1 cellular context compared by ENCODE assay signal in genomic region chr1:244862699-244863490, GRCh38.
A peak's percentile ranks its signal among the peaks of the same experiment; 100 is the strongest.
TF ChIP-seq lines count a peak whose summit lies in the region.

No MANE protein-coding gene starts in this region.

TF ChIP-seq in HepG2, 621 proteins besides CTCF, POLR2A, EP300 and RAD21 (continued from another document and continues in another):
- no peak for TF ChIP-seq THAP9 (CRISPR knock-in tag; IDR thresholded peaks at IDR 0.05; ENCODE audit: borderline replicate concordance)
- 0 out of 2 replicates have a peak, but pooled peaks have one; percentile 39 for TF ChIP-seq MEIS2 (CRISPR knock-in tag; IDR thresholded peaks at IDR 0.05)
- TF ChIP-seq NR2F6 (IDR thresholded peaks at IDR 0.05) = no peak
- peak; percentile 17; the same call in 1 of the 2 replicates for TF ChIP-seq NR2F6 (CRISPR knock-in tag; IDR thresholded peaks at IDR 0.05)
- no peak for TF ChIP-seq U2AF2 (IDR thresholded peaks at IDR 0.05; ENCODE audit: low read depth, low read length)
- no peak for TF ChIP-seq AKNA (CRISPR knock-in tag; IDR thresholded peaks at IDR 0.05; ENCODE audit: borderline replicate concordance)
- no peak; the same call in 1 of the 2 replicates for TF ChIP-seq CSRNP1 (CRISPR knock-in tag; IDR thresholded peaks at IDR 0.05)
- peak; percentile 70 for TF ChIP-seq ZNF687 (CRISPR knock-in tag; IDR thresholded peaks at IDR 0.05)
- TF ChIP-seq ZNF275 (CRISPR knock-in tag; IDR thresholded peaks at IDR 0.05; ENCODE audit: borderline replicate concordance) = no peak
- TF ChIP-seq CBX1 (IDR thresholded peaks at IDR 0.05; ENCODE audit: low read depth) = no peak
- TF ChIP-seq ZFY (CRISPR knock-in tag; IDR thresholded peaks at IDR 0.05) = peak; percentile 66
- no peak for TF ChIP-seq ZNF720 (CRISPR knock-in tag; IDR thresholded peaks at IDR 0.05)
- TF ChIP-seq BCLAF1 (IDR thresholded peaks at IDR 0.05) = no peak
- TF ChIP-seq RBM39 (IDR thresholded peaks at IDR 0.05; ENCODE audit: low read depth, low read length, poor library complexity, severe bottlenecking) = no peak
- TF ChIP-seq ATF7 (IDR thresholded peaks at IDR 0.05) = peak; percentile 43; the same call in 1 of the 2 replicates
- 0 out of 2 replicates have a peak, but pooled peaks have one; percentile 43 for TF ChIP-seq ATF7 (CRISPR knock-in tag; IDR thresholded peaks at IDR 0.05)
- TF ChIP-seq RFX1 (IDR thresholded peaks at IDR 0.05) = no peak
- TF ChIP-seq SAFB2 (CRISPR knock-in tag; IDR thresholded peaks at IDR 0.05; ENCODE audit: borderline replicate concordance, low read depth) = peak; percentile 19; the same call in 1 of the 2 replicates
- no peak for TF ChIP-seq ZNF282 (IDR thresholded peaks at IDR 0.05; ENCODE audit: partially characterized antibody)
- no peak for TF ChIP-seq KLF15 (CRISPR knock-in tag; IDR thresholded peaks at IDR 0.05; ENCODE audit: borderline replicate concordance)
- TF ChIP-seq ZNF652 (CRISPR knock-in tag; IDR thresholded peaks at IDR 0.05; ENCODE audit: borderline replicate concordance, low read depth) = no peak
- no peak for TF ChIP-seq ZNF501 (CRISPR knock-in tag; IDR thresholded peaks at IDR 0.05)
- TF ChIP-seq ZHX2 (IDR thresholded peaks at IDR 0.05; ENCODE audit: low read depth) = no peak
- TF ChIP-seq ZHX2 (CRISPR knock-in tag; IDR thresholded peaks at IDR 0.05; ENCODE audit: borderline replicate concordance) = 0 out of 2 replicates have a peak, but pooled peaks have one; percentile 16
- TF ChIP-seq ZNF24 (IDR thresholded peaks at IDR 0.05) = no peak
- TF ChIP-seq ZNF597 (CRISPR knock-in tag; IDR thresholded peaks at IDR 0.05) = no peak
- peak; percentile 37; the same call in 1 of the 2 replicates for TF ChIP-seq TMF1 (CRISPR knock-in tag; IDR thresholded peaks at IDR 0.05; ENCODE audit: low read depth)
